In genomic region chr6:50992704-50993625, GRCh38 we compare ENCODE assay signal across 1 cellular context.
TF ChIP-seq lines count a peak whose summit lies in the region.

No MANE protein-coding gene starts in this region.

TF ChIP-seq in HepG2, 621 proteins besides CTCF, POLR2A, EP300 and RAD21 (continued from another document):
- TF ChIP-seq PRDM15 (CRISPR knock-in tag; IDR thresholded peaks at IDR 0.05) (no peak), CREB1 (IDR thresholded peaks at IDR 0.05) (0 out of 2 replicates have a peak, but pooled peaks have one; percentile 22), CREB1 (CRISPR knock-in tag; IDR thresholded peaks at IDR 0.05) (no peak), PHF5A (CRISPR knock-in tag; IDR thresholded peaks at IDR 0.05; ENCODE audit: low read depth, unreplicated experiment) (no peak)
- TF ChIP-seq, protein P1, sequence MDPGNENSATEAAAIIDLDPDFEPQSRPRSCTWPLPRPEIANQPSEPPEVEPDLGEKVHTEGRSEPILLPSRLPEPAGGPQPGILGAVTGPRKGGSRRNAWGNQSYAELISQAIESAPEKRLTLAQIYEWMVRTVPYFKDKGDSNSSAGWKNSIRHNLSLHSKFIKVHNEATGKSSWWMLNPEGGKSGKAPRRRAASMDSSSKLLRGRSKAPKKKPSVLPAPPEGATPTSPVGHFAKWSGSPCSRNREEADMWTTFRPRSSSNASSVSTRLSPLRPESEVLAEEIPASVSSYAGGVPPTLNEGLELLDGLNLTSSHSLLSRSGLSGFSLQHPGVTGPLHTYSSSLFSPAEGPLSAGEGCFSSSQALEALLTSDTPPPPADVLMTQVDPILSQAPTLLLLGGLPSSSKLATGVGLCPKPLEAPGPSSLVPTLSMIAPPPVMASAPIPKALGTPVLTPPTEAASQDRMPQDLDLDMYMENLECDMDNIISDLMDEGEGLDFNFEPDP (CRISPR knock-in tag; conservative IDR thresholded peaks at IDR 0.05): no peak
